ENCODE assay signal across 13 cellular contexts in genomic region chr4:158724647-158725046, GRCh38. TPM values are rescaled to one million over a fixed set of nuclear protein-coding genes. Genes with fewer than 3 reads are reported as not detected.
A peak's percentile ranks its signal among the peaks of the same experiment; 100 is the strongest.
DNase-seq lines count a peak whose midpoint lies in the region; ATAC-seq and TF ChIP-seq lines count a peak whose summit lies in the region.
"Had no signal": no experiment of that assay in that cellular context is flagged by ENCODE, and none has a peak within 500 bp of the region (broad histone marks: within the 10 kb centered on the region; RNA-seq: fewer than 3 reads in every experiment).

No MANE protein-coding gene starts in this region.

- H3K4me1 Mint-ChIP-seq in CD8-positive, alpha-beta memory T cell = peaks cover 29 to 41% (median 41%) of the 10 kb centered on the region in 3 donors
- peaks cover 57% of the 10 kb centered on the region for H3K4me1 Mint-ChIP-seq in activated T-helper 2 cell treated with anti-CD3 and anti-CD28 coated beads, Interferon-gamma antibody, Interleukin-2, Interleukin-4, amounts not matched to agents 10 μg/mL and 5 μg/mL and 100 μg/mL, durations not matched to agents 14 hours and 24 hours and 36 hours (ENCODE audit: low read depth)
- H3K4me1 Mint-ChIP-seq in natural killer cell (peaks cover 29 to 31% of the 10 kb centered on the region in 2 donors), endodermal cell (peaks cover 4% of the 10 kb centered on the region)

- no peaks in the 10 kb centered on the region for H3K9me3 ChIP-seq in CD8-positive, alpha-beta memory T cell (ENCODE audit: low read length)
- H3K9me3 ChIP-seq in HCT116 (ENCODE audit: control insufficient read depth in 1 of 2, insufficient read depth in 1 of 2, low read depth in 1 of 2, low read length in 2 of 2) = no peaks in the 10 kb centered on the region
- H3K9me3 ChIP-seq in endodermal cell (ENCODE audit: control insufficient read depth, low read length) = no peaks in the 10 kb centered on the region
- H3K9me3 ChIP-seq: mucosa of descending colon, SK-N-SH had no signal

- H3K79me2 ChIP-seq in HCT116 (ENCODE audit: insufficient read depth, low read length) = peaks cover 33% of the 10 kb centered on the region

- H3K4me3 Mint-ChIP-seq in CD8-positive, alpha-beta memory T cell = peak overlapping the region; percentile 6 to 100 (median 94)
- peak overlapping the region; percentile 95 for H3K4me3 Mint-ChIP-seq in activated T-helper 2 cell treated with anti-CD3 and anti-CD28 coated beads, Interferon-gamma antibody, Interleukin-2, Interleukin-4, amounts not matched to agents 10 μg/mL and 5 μg/mL and 100 μg/mL, durations not matched to agents 14 hours and 24 hours and 36 hours (ENCODE audit: low read depth)
- peak overlapping the region; percentile 99 for H3K4me3 Mint-ChIP-seq in natural killer cell
- no peak overlapping the region for H3K4me3 Mint-ChIP-seq in endodermal cell

- no peak overlapping the region for H3K27ac ChIP-seq in CD8-positive, alpha-beta memory T cell (ENCODE audit: low read depth, low read length)
- no peak overlapping the region for H3K27ac ChIP-seq in HCT116 (ENCODE audit: low read depth, low read length)
- no peak overlapping the region for H3K27ac ChIP-seq in endodermal cell (ENCODE audit: low read depth, low read length)

- H3K27me3 ChIP-seq in CD8-positive, alpha-beta memory T cell (ENCODE audit: insufficient read depth, low read length, poor library complexity, severe bottlenecking) = peaks cover 7% of the 10 kb centered on the region
- peaks cover 7% of the 10 kb centered on the region; the same call in 1 of the 2 replicates for H3K27me3 ChIP-seq in HCT116 (ENCODE audit: insufficient read depth, low read length)
- peaks cover 18% of the 10 kb centered on the region for H3K27me3 ChIP-seq in endodermal cell (ENCODE audit: control insufficient read depth, insufficient read depth, low read length, poor library complexity, severe bottlenecking)

- H3K27me3 Mint-ChIP-seq in CD8-positive, alpha-beta memory T cell = peaks cover 3 to 33% of the 10 kb centered on the region in 2 donors
- H3K27me3 Mint-ChIP-seq in activated T-helper 2 cell treated with anti-CD3 and anti-CD28 coated beads, Interferon-gamma antibody, Interleukin-2, Interleukin-4, amounts not matched to agents 10 μg/mL and 5 μg/mL and 100 μg/mL, durations not matched to agents 14 hours and 24 hours and 36 hours (ENCODE audit: low read depth) = peaks cover 13% of the 10 kb centered on the region
- peaks cover 17 to 26% of the 10 kb centered on the region in 2 donors for H3K27me3 Mint-ChIP-seq in natural killer cell (ENCODE audit: low read depth in 2 of 2)
- peaks cover 14% of the 10 kb centered on the region for H3K27me3 Mint-ChIP-seq in endodermal cell (ENCODE audit: insufficient read depth)

- intact Hi-C loops in HCT116 (cut with micrococcal nuclease) = loop anchor here (5.0 kb wide), 1 partner anchor 52 kb away; the partner anchor contains the start of genes C4orf46 and ETFDH
- intact Hi-C loops in activated T-helper 2 cell treated with anti-CD3 and anti-CD28 coated beads, Interferon-gamma antibody, Interleukin-2, Interleukin-4, amounts not matched to agents 10 μg/mL and 5 μg/mL and 100 μg/mL, durations not matched to agents 14 hours and 24 hours and 36 hours (cut with micrococcal nuclease) = loop anchor here (2.0 to 10.0 kb wide), 2 partner anchors 320 to 378 kb away; partner anchors contain the start of gene RAPGEF2
- intact Hi-C loops in natural killer cell (cut with micrococcal nuclease) = loop anchor here (5.0 kb wide), 1 partner anchor 378 kb away; the partner anchor contains the start of gene RAPGEF2

- TF ChIP-seq CTCF in HCT116 (IDR thresholded peaks at IDR 0.05 in 2 of 3, conservative IDR thresholded peaks at IDR 0.05 in 1 of 3; ENCODE audit: borderline replicate concordance in 1 of 3, insufficient read depth in 1 of 3, low read depth in 2 of 3, low read length in 2 of 3) (no peak), natural killer cell (IDR thresholded peaks at IDR 0.05) (no peak), endodermal cell (conservative IDR thresholded peaks at IDR 0.05) (no peak)

- CTCF ChIA-PET in CD8-positive, alpha-beta memory T cell (lab: Charles Lee) = interaction anchor here (1.1 to 1.8 kb wide), 2 partner anchors 14 to 45 kb away, joined by 3 to 4 read pairs; partner anchors contain the start of gene FNIP2
- CTCF ChIA-PET in HCT116 (lab: Charles Lee) = no interaction called here

- 87 to 90% methylated on average over 2 to 3 of the region's 4 CpGs for WGBS in endodermal cell (ENCODE audit: insufficient coverage in 1 of 2, insufficient read length in 1 of 2), 2 experiments

- BruUV-seq in HCT116 (replicated peaks; lab: Mats Ljungman, UMichigan) = no TSS peak

- no peak for ATAC-seq in HCT116
- no peak for ATAC-seq in natural killer cell
- ATAC-seq in HG03108 (IDR thresholded peaks at IDR 0.05; ENCODE audit: unreplicated experiment) = no peak
- ATAC-seq: left colon, mucosa of descending colon had no signal

- H3K36me3 ChIP-seq in CD8-positive, alpha-beta memory T cell (ENCODE audit: insufficient read depth, low read length) = no peaks in the 10 kb centered on the region
- H3K36me3 ChIP-seq in HCT116 (ENCODE audit: control insufficient read depth in 1 of 2, insufficient read depth in 2 of 2, low read length in 2 of 2) (peaks cover 4 to 6% of the 10 kb centered on the region in 2 experiments; a peak in 3 of 4 replicates), endodermal cell (ENCODE audit: control insufficient read depth, insufficient read depth, low read length) (peaks cover 17% of the 10 kb centered on the region)

- peak overlapping the region; percentile 98; the same call in 1 of the 2 replicates for H3K4me2 ChIP-seq in HCT116 (ENCODE audit: low read length)

- H3K36me3 Mint-ChIP-seq in CD8-positive, alpha-beta memory T cell = peaks cover 0 to 34% (median 4%) of the 10 kb centered on the region in 3 donors
- peaks cover 30% of the 10 kb centered on the region for H3K36me3 Mint-ChIP-seq in activated T-helper 2 cell treated with anti-CD3 and anti-CD28 coated beads, Interferon-gamma antibody, Interleukin-2, Interleukin-4, amounts not matched to agents 10 μg/mL and 5 μg/mL and 100 μg/mL, durations not matched to agents 14 hours and 24 hours and 36 hours (ENCODE audit: low read depth)
- H3K36me3 Mint-ChIP-seq in natural killer cell (peaks cover under 1% of the 10 kb centered on the region), endodermal cell (ENCODE audit: low read depth) (peaks cover 19% of the 10 kb centered on the region)

- RAD21 ChIA-PET in HCT116 (lab: Charles Lee; ENCODE audit: low non-redundant PET in 1 of 2, low total read pairs in 2 of 2, uncharacterized antibody in 2 of 2, unreplicated experiment in 2 of 2) = no interaction called here

- no peaks in the 10 kb centered on the region for H4K20me1 ChIP-seq in HCT116 (ENCODE audit: insufficient read depth)

- no peak for DNase-seq in CD8-positive, alpha-beta memory T cell
- DNase-seq in HCT116 (ENCODE audit: low read depth, low spot score) (no peak), natural killer cell (no peak), RPMI8226 (no peak), endodermal cell (no peak)
- no peak for DNase-seq in activated T-helper 2 cell treated with anti-CD3 and anti-CD28 coated beads, Interferon-gamma antibody, Interleukin-2, Interleukin-4, amounts not matched to agents 10 μg/mL and 5 μg/mL and 100 μg/mL, durations not matched to agents 14 hours and 24 hours and 36 hours (ENCODE audit: low spot score)
- DNase-seq: left colon, NCI-H1048, SK-N-SH, small intestine, trophoblast cell had no signal

- no peak for TF ChIP-seq RAD21 in HCT116 (IDR thresholded peaks at IDR 0.05; ENCODE audit: low read depth)

- peak overlapping the region; percentile 37 for H2AFZ ChIP-seq in HCT116 (ENCODE audit: low read depth, low read length, poor library complexity, severe bottlenecking)

- POLR2A ChIA-PET in CD8-positive, alpha-beta memory T cell (lab: Charles Lee) = no interaction called here
- POLR2A ChIA-PET in HCT116 (lab: Charles Lee) = no interaction called here

- H3K9ac ChIP-seq in HCT116 (ENCODE audit: low read length) = no peak overlapping the region
- H3K9ac ChIP-seq in endodermal cell (ENCODE audit: extremely low read depth, low read length, poor library complexity, severe bottlenecking) = no peak overlapping the region
- H3K9ac ChIP-seq: SK-N-SH had no signal

- H3K9me2 ChIP-seq in HCT116 (ENCODE audit: insufficient read depth) = no peaks in the 10 kb centered on the region
- H3K9me2 ChIP-seq: SK-N-SH had no signal

- no peak for TF ChIP-seq POLR2A in HCT116 (IDR thresholded peaks at IDR 0.05; ENCODE audit: borderline replicate concordance, extremely low read depth, insufficient read depth, insufficient read length)

- H3K27ac Mint-ChIP-seq in CD8-positive, alpha-beta memory T cell = peak overlapping the region in 6 of 8 donors; percentile 26 to 100 (median 76)
- H3K27ac Mint-ChIP-seq in activated T-helper 2 cell treated with anti-CD3 and anti-CD28 coated beads, Interferon-gamma antibody, Interleukin-2, Interleukin-4, amounts not matched to agents 10 μg/mL and 5 μg/mL and 100 μg/mL, durations not matched to agents 14 hours and 24 hours and 36 hours = peak overlapping the region; percentile 98
- H3K27ac Mint-ChIP-seq in natural killer cell = peak overlapping the region; percentile 97 to 99
- H3K27ac Mint-ChIP-seq in endodermal cell = no peak overlapping the region

- peaks cover 16% of the 10 kb centered on the region for H3K4me1 ChIP-seq in CD8-positive, alpha-beta memory T cell (ENCODE audit: insufficient read depth, low read length)
- peaks cover 2 to 21% of the 10 kb centered on the region in 2 experiments; a peak in 2 of 4 replicates for H3K4me1 ChIP-seq in HCT116 (ENCODE audit: control insufficient read depth in 1 of 2, insufficient read depth in 2 of 2, low read length in 2 of 2)
- no peaks in the 10 kb centered on the region for H3K4me1 ChIP-seq in endodermal cell (ENCODE audit: control insufficient read depth, insufficient read depth, low read length)

- no peaks in the 10 kb centered on the region for H3K9me3 Mint-ChIP-seq in CD8-positive, alpha-beta memory T cell
- H3K9me3 Mint-ChIP-seq in activated T-helper 2 cell treated with anti-CD3 and anti-CD28 coated beads, Interferon-gamma antibody, Interleukin-2, Interleukin-4, amounts not matched to agents 10 μg/mL and 5 μg/mL and 100 μg/mL, durations not matched to agents 14 hours and 24 hours and 36 hours = no peaks in the 10 kb centered on the region
- no peaks in the 10 kb centered on the region for H3K9me3 Mint-ChIP-seq in natural killer cell
- H3K9me3 Mint-ChIP-seq in endodermal cell = no peaks in the 10 kb centered on the region

- no peak overlapping the region for H3K4me3 ChIP-seq in CD8-positive, alpha-beta memory T cell (ENCODE audit: low read length)
- no peak overlapping the region for H3K4me3 ChIP-seq in HCT116 (replicated peaks in 1 of 2; ENCODE audit: low read depth in 1 of 2, low read length in 2 of 2)
- no peak overlapping the region for H3K4me3 ChIP-seq in endodermal cell (ENCODE audit: low read length)
- H3K4me3 ChIP-seq: mucosa of descending colon had no signal

RNA-seq across cellular contexts. Expression of gene PPID, which starts 1.5 kb away (rescaled TPM):
- total RNA-seq in CD8-positive, alpha-beta memory T cell = 10 to 100 TPM; 58.9 to 66.8 TPM
- 61.2 TPM for polyA plus RNA-seq in CD8-positive, alpha-beta memory T cell
- total RNA-seq in HCT116 (2021; ENCODE audit: unreplicated experiment) (48.2 TPM), natural killer cell (10 to 100 TPM; 21.5 to 30.7 (median 21.8) TPM), endodermal cell (10 to 100 TPM; 38.9 to 40.3 TPM)
- 16.1 and 27.2 TPM in 2 replicates for polyA plus RNA-seq in HCT116 (2012)
- 56.8 and 58.5 TPM in 2 replicates for total RNA-seq in activated T-helper 2 cell treated with anti-CD3 and anti-CD28 coated beads, Interferon-gamma antibody, Interleukin-2, Interleukin-4, amounts not matched to agents 10 μg/mL and 5 μg/mL and 100 μg/mL, durations not matched to agents 14 hours and 24 hours and 36 hours
- polyA plus RNA-seq in endodermal cell (2013, experiment 1 of 2) = 43.0 TPM
- polyA plus RNA-seq in endodermal cell (2013, experiment 2 of 2) = 40.4 TPM

RNA-seq across cellular contexts. Expression of gene FNIP2, which starts 44.2 kb away (rescaled TPM):
- total RNA-seq in CD8-positive, alpha-beta memory T cell = 10 to 100 TPM; 11.7 to 13.3 TPM
- polyA plus RNA-seq in CD8-positive, alpha-beta memory T cell = 5.1 TPM
- total RNA-seq in HCT116 (2021; ENCODE audit: unreplicated experiment) (4.8 TPM), natural killer cell (10 to 100 TPM; 19.4 to 22.6 (median 21.8) TPM), endodermal cell (10 to 100 TPM in 1 of 2 donors, 1 to 10 TPM in 1; 8.6 to 11.5 TPM)
- 0.81 and 1.2 TPM in 2 replicates for polyA plus RNA-seq in HCT116 (2012)
- total RNA-seq in activated T-helper 2 cell treated with anti-CD3 and anti-CD28 coated beads, Interferon-gamma antibody, Interleukin-2, Interleukin-4, amounts not matched to agents 10 μg/mL and 5 μg/mL and 100 μg/mL, durations not matched to agents 14 hours and 24 hours and 36 hours = 10.5 and 11.9 TPM in 2 replicates
- 16.5 TPM for polyA plus RNA-seq in endodermal cell (2013, experiment 1 of 2)
- polyA plus RNA-seq in endodermal cell (2013, experiment 2 of 2) = 17.4 TPM

RNA-seq across cellular contexts. Expression of gene ETFDH, which starts 52.6 kb away (rescaled TPM):
- 10 to 100 TPM; 21.9 to 22.1 TPM for total RNA-seq in CD8-positive, alpha-beta memory T cell
- polyA plus RNA-seq in CD8-positive, alpha-beta memory T cell = 4.4 TPM
- total RNA-seq in HCT116 (2021; ENCODE audit: unreplicated experiment) (22.2 TPM), natural killer cell (10 to 100 TPM; 20.3 to 36.7 (median 22.2) TPM), endodermal cell (10 to 100 TPM; 10.6 to 11.8 TPM)
- 8.0 and 8.8 TPM in 2 replicates for polyA plus RNA-seq in HCT116 (2012)
- total RNA-seq in activated T-helper 2 cell treated with anti-CD3 and anti-CD28 coated beads, Interferon-gamma antibody, Interleukin-2, Interleukin-4, amounts not matched to agents 10 μg/mL and 5 μg/mL and 100 μg/mL, durations not matched to agents 14 hours and 24 hours and 36 hours = 21.6 and 23.8 TPM in 2 replicates
- polyA plus RNA-seq in endodermal cell (2013, experiment 1 of 2) = 12.9 TPM
- polyA plus RNA-seq in endodermal cell (2013, experiment 2 of 2) = 11.0 TPM

RNA-seq across cellular contexts. Expression of gene C4orf46, which starts 53.0 kb away (rescaled TPM):
- total RNA-seq in CD8-positive, alpha-beta memory T cell = 10 to 100 TPM; 20.0 to 22.0 TPM
- polyA plus RNA-seq in CD8-positive, alpha-beta memory T cell = 5.7 TPM
- total RNA-seq in HCT116 (2021; ENCODE audit: unreplicated experiment) (16.3 TPM), natural killer cell (10 to 100 TPM in 2 of 3 donors, 1 to 10 TPM in 1; 9.7 to 15.3 (median 12.8) TPM), endodermal cell (10 to 100 TPM; 18.1 to 22.0 TPM)
- polyA plus RNA-seq in HCT116 (2012) = 4.7 and 6.9 TPM in 2 replicates
- total RNA-seq in activated T-helper 2 cell treated with anti-CD3 and anti-CD28 coated beads, Interferon-gamma antibody, Interleukin-2, Interleukin-4, amounts not matched to agents 10 μg/mL and 5 μg/mL and 100 μg/mL, durations not matched to agents 14 hours and 24 hours and 36 hours = 16.0 and 17.0 TPM in 2 replicates
- 30.1 TPM for polyA plus RNA-seq in endodermal cell (2013, experiment 1 of 2)
- polyA plus RNA-seq in endodermal cell (2013, experiment 2 of 2) = 29.1 TPM
